ENCODE assay signal across 8 cellular contexts in genomic region chr9:108933231-108933630, GRCh38. TPM values are rescaled to one million over a fixed set of nuclear protein-coding genes. Genes with fewer than 3 reads are reported as not detected.
DNase-seq lines count a peak whose midpoint lies in the region; ATAC-seq, FAIRE-seq and TF ChIP-seq lines count a peak whose summit lies in the region.

No MANE protein-coding gene starts in this region.

- no peak for TF ChIP-seq RAD21 in GM12878 (IDR thresholded peaks at IDR 0.05; ENCODE audit: insufficient read depth, low read depth, low read length)

- intact Hi-C loops in GM12878 (cut with micrococcal nuclease; ENCODE audit: unreplicated experiment), result loop anchor here (5.0 to 10.0 kb wide), 2 partner anchors 182 to 479 kb away; partner anchors contain the start of gene TMEM245

- RAD21 ChIA-PET in GM12878 (lab: Charles Lee; ENCODE audit: unreplicated experiment), result no interaction called here

- H3K27ac ChIP-seq in HUES64 (ENCODE audit: low read depth, low read length) (peak overlapping the region; percentile 93), GM12878 (ENCODE audit: control insufficient read depth, insufficient read depth) (peak overlapping the region; percentile 84), suprapubic skin (peak overlapping the region; percentile 85)

- H2AFZ ChIP-seq in GM12878 (ENCODE audit: control insufficient read depth, low read depth, low read length), result peak overlapping the region; percentile 80

- DNase-seq in COR-L47 (lab: John Stamatoyannopoulos, UW) (peak; percentile 41), GM12878 (ENCODE audit: low read depth, low spot score) (no peak), kidney glomerular epithelial cell (lab: John Stamatoyannopoulos, UW) (peak; percentile 9), suprapubic skin (ENCODE audit: low spot score in 2 of 2) (no peak), NCI-H524 (lab: John Stamatoyannopoulos, UW) (no peak), GM10248 (ENCODE audit: extremely low spot score) (no peak), CD1c-positive myeloid dendritic cell (ENCODE audit: extremely low spot score) (no peak)

- peaks cover 22% of the 10 kb centered on the region for H3K79me2 ChIP-seq in GM12878 (ENCODE audit: control insufficient read depth, insufficient read depth, low read length)

- TF ChIP-seq POLR2A in GM12878 (IDR thresholded peaks at IDR 0.05; ENCODE audit: low read depth, low read length), result no peak
- no peak for TF ChIP-seq POLR2A in suprapubic skin (IDR thresholded peaks at IDR 0.05)

- TF ChIP-seq EP300 in GM12878 (IDR thresholded peaks at IDR 0.05; ENCODE audit: borderline replicate concordance in 1 of 2, control insufficient read depth in 1 of 2, low read depth in 2 of 2, low read length in 2 of 2) (no peak), suprapubic skin (IDR thresholded peaks at IDR 0.05) (no peak)

- FAIRE-seq in GM12878 (lab: Jason Lieb, UNC), result no peak

- H3K27me3 ChIP-seq in HUES64 (ENCODE audit: insufficient read depth, low read length) (no peaks in the 10 kb centered on the region), GM12878 (replicated peaks in 1 of 2; ENCODE audit: control insufficient read depth in 2 of 2, insufficient read depth in 2 of 2, low read length in 1 of 2) (no peaks in the 10 kb centered on the region), suprapubic skin (no peaks in the 10 kb centered on the region)

- H3K4me2 ChIP-seq in GM12878 (ENCODE audit: control insufficient read depth, insufficient read depth), result peak overlapping the region; percentile 60

- POLR2A ChIA-PET in GM12878 (lab: Charles Lee), result no interaction called here
- POLR2A ChIA-PET in GM10248 (lab: Yijun Ruan, JAX), result no interaction called here

- no TSS peak for BruUV-seq in GM12878 (replicated peaks; lab: Mats Ljungman, UMichigan)

- H3K4me1 ChIP-seq in HUES64 (ENCODE audit: insufficient read depth, low read length), result peaks cover 6% of the 10 kb centered on the region
- H3K4me1 ChIP-seq in GM12878 (ENCODE audit: control insufficient read depth, insufficient read depth, low read length), result no peaks in the 10 kb centered on the region
- H3K4me1 ChIP-seq in suprapubic skin, result peaks cover 26% of the 10 kb centered on the region

- 4% methylated on average over 20 of the region's 20 CpGs for WGBS in HUES64
- WGBS in GM12878 (ENCODE audit: insufficient coverage, insufficient replicate concordance, low lambda C conversion rate, missing lambda C conversion rate), result 5% methylated on average over 20 of the region's 20 CpGs
- WGBS in suprapubic skin, result 0% methylated on average over 9 of the region's 20 CpGs

- in situ Hi-C loops in GM12878 (cut with MboI), result no loop called here

- peaks cover 30% of the 10 kb centered on the region for H3K36me3 ChIP-seq in HUES64 (ENCODE audit: insufficient read depth, low read length)
- peaks cover 0 to 2% of the 10 kb centered on the region in 2 experiments; a peak in 2 of 4 replicates for H3K36me3 ChIP-seq in GM12878 (ENCODE audit: control insufficient read depth in 2 of 2, insufficient read depth in 2 of 2, low read length in 1 of 2)
- H3K36me3 ChIP-seq in suprapubic skin, result peaks cover 15% of the 10 kb centered on the region

- H3K9me3 ChIP-seq in HUES64 (ENCODE audit: insufficient read depth, low read depth, low read length) (no peaks in the 10 kb centered on the region), GM12878 (replicated peaks; ENCODE audit: control insufficient read depth, insufficient read depth, low read length) (no peaks in the 10 kb centered on the region), suprapubic skin (no peaks in the 10 kb centered on the region)

- TF ChIP-seq CTCF in GM12878 (IDR thresholded peaks at IDR 0.05 in 2 of 3, conservative IDR thresholded peaks at IDR 0.05 in 1 of 3; ENCODE audit: control insufficient read depth in 2 of 3, extremely low read depth in 1 of 3, insufficient read depth in 1 of 3, low read depth in 3 of 3, low read length in 3 of 3), result no peak
- no peak for TF ChIP-seq CTCF in suprapubic skin (IDR thresholded peaks at IDR 0.05)
- no peak for TF ChIP-seq CTCF in GM10248 (IDR thresholded peaks at IDR 0.05; ENCODE audit: control extremely low read depth, extremely low read depth, low read depth, missing control alignments)

- no peaks in the 10 kb centered on the region for H4K20me1 ChIP-seq in GM12878 (ENCODE audit: control insufficient read depth, insufficient read depth)

- H3K4me3 ChIP-seq in HUES64 (ENCODE audit: low read length) (peak overlapping the region; percentile 95), GM12878 (peak overlapping the region; percentile 100), suprapubic skin (peak overlapping the region; percentile 87)

- ATAC-seq in GM12878, result no peak

- H3K9ac ChIP-seq in HUES64 (ENCODE audit: low read depth, low read length) (peak overlapping the region; percentile 90), GM12878 (ENCODE audit: control insufficient read depth, insufficient read depth, low read length) (peak overlapping the region; percentile 80)

- CTCF ChIA-PET in GM12878 (lab: Yijun Ruan, JAX) (interaction anchor here (1.1 kb wide), 1 partner anchor 21 kb away, joined by 4 read pairs; no protein-coding TSS in a partner anchor), GM10248 (lab: Yijun Ruan, JAX) (no interaction called here)

- SMC1A ChIA-PET in GM12878 (lab: Charles Lee; ENCODE audit: uncharacterized antibody, unreplicated experiment), result no interaction called here

TF ChIP-seq in GM12878, 131 proteins besides CTCF, POLR2A, EP300 and RAD21 (continues in another document):
- TF ChIP-seq RELB (IDR thresholded peaks at IDR 0.05; ENCODE audit: low read depth), result no peak
- no peak for TF ChIP-seq ATF2 (IDR thresholded peaks at IDR 0.05; ENCODE audit: low read length)
- TF ChIP-seq DPF2 (IDR thresholded peaks at IDR 0.05), result no peak

RNA-seq across cellular contexts. Expression of gene ELP1, which starts 0.7 kb away (rescaled TPM):
- 25.6 TPM for polyA plus RNA-seq in HUES64 (2013, experiment 1 of 2)
- polyA plus RNA-seq in HUES64 (2013, experiment 2 of 2), result 24.2 TPM
- total RNA-seq in GM12878 (2013; cell fraction: nucleolus; rRNA removed), result 39.1 and 43.6 TPM in 2 replicates
- total RNA-seq in GM12878 (2014; rRNA removed), result 24.7 and 34.1 TPM in 2 replicates
- 27.6 and 28.2 TPM in 2 replicates for total RNA-seq in GM12878 (2014; rRNA removed; fragmentation: Illumina TruSeq; extraction: Trizol)
- total RNA-seq in GM12878 (2021), result 20.1 and 20.7 TPM in 2 replicates
- polyA plus RNA-seq in GM12878 (2011; ENCODE audit: low read depth), result 11.3 TPM
- polyA plus RNA-seq in GM12878 (2011; rRNA removed), result 29.9 and 36.6 TPM in 2 replicates
- 18.3 and 19.4 TPM in 2 replicates for polyA plus RNA-seq in GM12878 (2011; cell fraction: cytosol; rRNA removed)
- polyA plus RNA-seq in GM12878 (2011; cell fraction: nucleus; rRNA removed), result 72.8 and 84.9 TPM in 2 replicates
- polyA plus RNA-seq in GM12878 (2012), result 18.2 and 18.8 TPM in 2 replicates
- 29.6 and 30.7 TPM in 2 replicates for polyA plus RNA-seq in GM12878 (2014; fragmentation: Illumina TruSeq; extraction: Trizol)
- polyA plus RNA-seq in GM12878 (2014; fragmentation: Nextera tagmentation; extraction: Ambion mirVana), result 10 to 100 TPM in 1 of 2 experiments, 1 to 10 TPM in 1; 9.7 to 14.4 TPM
- 21.0 and 26.9 TPM in 2 replicates for polyA plus RNA-seq in GM12878 (2014; rRNA removed)
- polyA plus RNA-seq in GM12878 (2016; fragmentation: Nextera tagmentation; extraction: Ambion mirVana), result 10 to 100 TPM; 25.1 to 28.0 TPM
- polyA minus RNA-seq in GM12878 (2011; rRNA and poly(A)+ RNA removed), result 33.2 and 33.6 TPM in 2 replicates
- 10.7 and 11.8 TPM in 2 replicates for polyA minus RNA-seq in GM12878 (2011; cell fraction: cytosol; rRNA and poly(A)+ RNA removed)
- 15.1 and 19.7 TPM in 2 replicates for polyA minus RNA-seq in GM12878 (2011; cell fraction: nucleus; rRNA and poly(A)+ RNA removed)
- total RNA-seq in suprapubic skin, result 10 to 100 TPM; 22.2 to 34.2 (median 23.2) TPM

RNA-seq across cellular contexts. Expression of gene ABITRAM, which starts 1.0 kb away (rescaled TPM):
- 11.4 TPM for polyA plus RNA-seq in HUES64 (2013, experiment 1 of 2)
- 12.7 TPM for polyA plus RNA-seq in HUES64 (2013, experiment 2 of 2)
- total RNA-seq in GM12878 (2013; cell fraction: nucleolus; rRNA removed), result 11.3 and 13.4 TPM in 2 replicates
- total RNA-seq in GM12878 (2014; rRNA removed) (5.1 and 5.2 TPM in 2 replicates), GM12878 (2014; rRNA removed; fragmentation: Illumina TruSeq; extraction: Trizol) (9.9 and 11.7 TPM in 2 replicates), GM12878 (2021) (7.7 and 7.8 TPM in 2 replicates), suprapubic skin (10 to 100 TPM in 3 of 4 donors, 1 to 10 TPM in 1; 9.9 to 42.4 (median 12.0) TPM)
- polyA plus RNA-seq in GM12878 (2011; ENCODE audit: low read depth), result 10.2 TPM
- polyA plus RNA-seq in GM12878 (2011; rRNA removed) (18.4 and 23.6 TPM in 2 replicates), GM12878 (2014; fragmentation: Illumina TruSeq; extraction: Trizol) (17.3 TPM in 2 replicates), GM12878 (2014; fragmentation: Nextera tagmentation; extraction: Ambion mirVana) (1 to 10 TPM; 8.5 to 8.8 TPM), GM12878 (2014; rRNA removed) (8.3 and 9.5 TPM in 2 replicates), GM12878 (2016; fragmentation: Nextera tagmentation; extraction: Ambion mirVana) (10 to 100 TPM; 15.3 to 18.3 TPM)
- polyA plus RNA-seq in GM12878 (2011; cell fraction: cytosol; rRNA removed), result 8.6 and 10.1 TPM in 2 replicates
- polyA plus RNA-seq in GM12878 (2011; cell fraction: nucleus; rRNA removed), result 12.5 and 14.1 TPM in 2 replicates
- polyA plus RNA-seq in GM12878 (2012), result 7.7 and 8.4 TPM in 2 replicates
- 4.9 and 6.5 TPM in 2 replicates for polyA minus RNA-seq in GM12878 (2011; rRNA and poly(A)+ RNA removed)
- polyA minus RNA-seq in GM12878 (2011; cell fraction: cytosol; rRNA and poly(A)+ RNA removed), result 2.7 and 4.9 TPM in 2 replicates
- 4.6 and 5.7 TPM in 2 replicates for polyA minus RNA-seq in GM12878 (2011; cell fraction: nucleus; rRNA and poly(A)+ RNA removed)

Comparison
In these comparisons a context has a peak if more than half of its experiments do, and no peak if none do; other contexts are left out.
1. DNase-seq: peak in COR-L47 (single experiment) and kidney glomerular epithelial cell (single experiment); none in GM12878 (single experiment), suprapubic skin (0 of 2), NCI-H524 (0 of 2), GM10248 (single experiment) and CD1c-positive myeloid dendritic cell (single experiment).
2. Peak in every context shown above with its lines, with median percentiles within 50 percentile points of each other: H3K27ac ChIP-seq and H3K4me3 ChIP-seq.